In genomic region chr5:168334161-168335094, GRCh38 we compare ENCODE assay signal across 1 cellular context.
TF ChIP-seq lines count a peak whose summit lies in the region.

No MANE protein-coding gene starts in this region.

TF ChIP-seq in H1, 55 proteins besides CTCF, POLR2A, EP300 and RAD21 (continued from another document):
- no peak for TF ChIP-seq USF2 (IDR thresholded peaks at IDR 0.05; ENCODE audit: low read length)
- no peak for TF ChIP-seq CEBPB (IDR thresholded peaks at IDR 0.05; ENCODE audit: low read depth, low read length)
- no peak for TF ChIP-seq GTF2F1 (IDR thresholded peaks at IDR 0.05; ENCODE audit: borderline replicate concordance, low read depth, low read length)
TF ChIP-seq in H1: peak in this region for 6.
